In genomic region chr5:87877023-87877422, GRCh38 we compare ENCODE assay signal across 21 cellular contexts.
DNase-seq lines count a peak whose midpoint lies in the region; ATAC-seq, FAIRE-seq and TF ChIP-seq lines count a peak whose summit lies in the region.
"Had no signal": no experiment of that assay in that cellular context is flagged by ENCODE, and none has a peak within 500 bp of the region (broad histone marks: within the 10 kb centered on the region; RNA-seq: fewer than 3 reads in every experiment).

No MANE protein-coding gene starts in this region.

- no peak overlapping the region for H3K9ac ChIP-seq in smooth muscle cell (ENCODE audit: low read depth)

- FAIRE-seq in RCC 7860 (lab: Jason Lieb, UNC), result no peak

- TF ChIP-seq CTCF in smooth muscle cell (IDR thresholded peaks at IDR 0.05; ENCODE audit: borderline replicate concordance, insufficient read depth, poor library complexity, severe bottlenecking), result no peak

- DNase-seq in NCI-H69 (lab: John Stamatoyannopoulos, UW), result peak; percentile 60
- DNase-seq in smooth muscle cell (lab: John Stamatoyannopoulos, UW; ENCODE audit: unreplicated experiment), result no peak
- no peak for DNase-seq in DMS79 treated with DMSO at 0.1 percent for 48 hours (lab: John Stamatoyannopoulos, UW)
- DNase-seq in RCC 7860 (ENCODE audit: low spot score), result no peak
- DNase-seq: ACHN, C1 segment of cervical spinal cord, DMS79, H7, HFFc6, KG1, NCI-H1092, NCI-H1436 treated with DMSO at 0.1 percent for 48 hours, NCI-H2029 treated with DMSO at 0.1 percent for 48 hours, NCI-H2171, NCI-H526 treated with DMSO at 0.1 percent for 48 hours, SIG-M5 had no signal

- H3F3A ChIP-seq in smooth muscle cell (ENCODE audit: low read depth), result no peaks in the 10 kb centered on the region

- ATAC-seq in GM18868 (IDR thresholded peaks at IDR 0.05; ENCODE audit: unreplicated experiment) (peak; percentile 64), HG03432 (IDR thresholded peaks at IDR 0.05; ENCODE audit: unreplicated experiment) (peak; percentile 50), GM21390 (IDR thresholded peaks at IDR 0.05; ENCODE audit: unreplicated experiment) (no peak), GM18511 (IDR thresholded peaks at IDR 0.05; ENCODE audit: unreplicated experiment) (no peak)

- no peaks in the 10 kb centered on the region for H3K36me3 ChIP-seq in smooth muscle cell (ENCODE audit: low read depth)

- H3K79me2 ChIP-seq in smooth muscle cell (ENCODE audit: low read depth), result no peaks in the 10 kb centered on the region

- no peaks in the 10 kb centered on the region for H4K20me1 ChIP-seq in smooth muscle cell (ENCODE audit: low read depth)

- no peaks in the 10 kb centered on the region for H3K27me3 ChIP-seq in smooth muscle cell (ENCODE audit: low read depth)

- no peaks in the 10 kb centered on the region for H3K9me3 ChIP-seq in smooth muscle cell (replicated peaks; ENCODE audit: low read depth)

- H3K4me1 ChIP-seq in smooth muscle cell (ENCODE audit: low read depth), result peaks cover 31% of the 10 kb centered on the region

- peak overlapping the region; percentile 41 for H2AFZ ChIP-seq in smooth muscle cell (ENCODE audit: low read depth)

- H3K27ac ChIP-seq in smooth muscle cell (ENCODE audit: low read depth), result no peak overlapping the region
- H3K27ac ChIP-seq: RWPE1 had no signal

- no peak overlapping the region for H3K4me2 ChIP-seq in smooth muscle cell

- 55% methylated on average over 1 of the region's 1 CpG for WGBS in smooth muscle cell (ENCODE audit: low lambda C conversion rate)

- H3K4me3 ChIP-seq in smooth muscle cell, result no peak overlapping the region

Comparison
In these comparisons a context has a peak if more than half of its experiments do, and no peak if none do; other contexts are left out.
1. ATAC-seq: peak in GM18868 (single experiment) and HG03432 (single experiment); none in GM21390 (single experiment) and GM18511 (single experiment).